In the genomic region with DNA sequence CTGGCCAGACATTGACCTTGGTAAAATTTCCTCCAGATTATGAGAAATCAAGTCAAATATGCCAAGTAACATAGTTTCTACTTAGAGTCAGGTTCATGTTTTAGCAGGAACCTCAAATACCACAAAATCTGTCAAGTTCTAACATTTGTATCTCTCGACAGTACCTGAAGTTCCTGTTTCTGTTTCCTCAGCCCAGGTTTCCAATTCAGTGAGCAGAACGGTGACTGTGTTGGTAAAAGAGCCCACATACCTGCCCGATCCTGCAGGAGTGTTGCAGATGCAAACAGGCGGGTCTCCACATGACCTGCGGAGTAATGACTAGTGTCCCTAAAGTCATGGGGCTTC, we compare ENCODE assay signal across 10 cellular contexts. TPM values are rescaled to one million over a fixed set of nuclear protein-coding genes. Genes with fewer than 3 reads are reported as not detected.
DNase-seq lines count a peak whose midpoint lies in the region; ATAC-seq and TF ChIP-seq lines count a peak whose summit lies in the region.
"Had no signal": no experiment of that assay in that cellular context is flagged by ENCODE, and none has a peak within 500 bp of the region (broad histone marks: within the 10 kb centered on the region; RNA-seq: fewer than 3 reads in every experiment).

No MANE protein-coding gene starts in this region.

- H3K27me3 Mint-ChIP-seq in T-helper 17 cell (no peaks in the 10 kb centered on the region), GM23338 (ENCODE audit: insufficient read depth, low read depth, poor library complexity) (peaks cover 3% of the 10 kb centered on the region)

- H2AFZ ChIP-seq in GM23338: no peak overlapping the region

- H3F3A ChIP-seq in GM23338 (replicated peaks; ENCODE audit: low read depth): no peaks in the 10 kb centered on the region

- H3K4me3 Mint-ChIP-seq in T-helper 17 cell (peak overlapping the region; percentile 81), GM23338 (no peak overlapping the region)

- H3K4me2 ChIP-seq in GM23338: no peak overlapping the region

- H3K79me2 ChIP-seq in GM23338 (replicated peaks; ENCODE audit: insufficient read depth): no peaks in the 10 kb centered on the region

- ATAC-seq in GM19351 (IDR thresholded peaks at IDR 0.05; ENCODE audit: unreplicated experiment): peak; percentile 93
- ATAC-seq in HG03060 (IDR thresholded peaks at IDR 0.05; ENCODE audit: low read depth, unreplicated experiment): peak; percentile 90
- ATAC-seq in T-helper 17 cell: peak; percentile 83
- ATAC-seq in GM23338: no peak

- no peaks in the 10 kb centered on the region for H3K9me2 ChIP-seq in GM23338 (ENCODE audit: insufficient read depth)

- H3K4me1 Mint-ChIP-seq in T-helper 17 cell: peaks cover 22% of the 10 kb centered on the region
- H3K4me1 Mint-ChIP-seq in GM23338: peaks cover 11% of the 10 kb centered on the region

- peak; percentile 68 for DNase-seq in GM12865 (ENCODE audit: low read depth)
- no peak for DNase-seq in T-helper 17 cell
- no peak for DNase-seq in NCI-H146 treated with DMSO at 0.1 percent for 48 hours (lab: John Stamatoyannopoulos, UW; ENCODE audit: unreplicated experiment)
- no peak for DNase-seq in GM23338 (ENCODE audit: low spot score)
- no peak for DNase-seq in NCI-H1092 (lab: John Stamatoyannopoulos, UW)
- DNase-seq in kidney glomerular epithelial cell (lab: John Stamatoyannopoulos, UW): no peak
- DNase-seq: brain microvascular endothelial cell, SW 1271 had no signal

- TF ChIP-seq CTCF in GM12865 (IDR thresholded peaks at IDR 0.05; ENCODE audit: insufficient read depth, low read depth, low read length, missing control alignments) (no peak), GM23338 (conservative IDR thresholded peaks at IDR 0.05; ENCODE audit: low read depth in 2 of 2) (no peak)

- no peak overlapping the region for H3K27ac ChIP-seq in GM23338 (ENCODE audit: low read depth)
- H3K27ac ChIP-seq: brain microvascular endothelial cell had no signal

- H3K36me3 Mint-ChIP-seq in T-helper 17 cell (ENCODE audit: low read depth) (peaks cover 6% of the 10 kb centered on the region), GM23338 (ENCODE audit: low read depth) (no peaks in the 10 kb centered on the region; the same call in 1 of the 3 replicates)

- H3K27ac Mint-ChIP-seq in T-helper 17 cell: peak overlapping the region; percentile 65
- H3K27ac Mint-ChIP-seq in GM23338: no peak overlapping the region

- no peaks in the 10 kb centered on the region for H3K4me1 ChIP-seq in GM23338 (ENCODE audit: insufficient read depth)

- H3K4me3 ChIP-seq in GM12865 (ENCODE audit: low read depth, low read length) (no peak overlapping the region), GM23338 (no peak overlapping the region)

- no peaks in the 10 kb centered on the region for H3K27me3 ChIP-seq in GM23338 (ENCODE audit: insufficient read depth)
- H3K27me3 ChIP-seq: brain microvascular endothelial cell had no signal

- H3K36me3 ChIP-seq in GM23338 (ENCODE audit: insufficient read depth): no peaks in the 10 kb centered on the region
- H3K36me3 ChIP-seq: brain microvascular endothelial cell had no signal

- H3K9me3 ChIP-seq in T-helper 17 cell (ENCODE audit: control insufficient read depth, low read length, poor library complexity, severe bottlenecking): no peaks in the 10 kb centered on the region

- no peaks in the 10 kb centered on the region for H3K9me3 Mint-ChIP-seq in GM23338

- H4K20me1 ChIP-seq in GM23338 (replicated peaks; ENCODE audit: insufficient read depth): 0 out of 2 replicates have a peak, but pooled peaks cover 3% of the 10 kb centered on the region

TF ChIP-seq in GM23338, 12 proteins besides CTCF, POLR2A, EP300 and RAD21 (continues in another document):
- TF ChIP-seq ZNF462 (CRISPR knock-in tag; IDR thresholded peaks at IDR 0.05): no peak
- no peak for TF ChIP-seq EZH2 (IDR thresholded peaks at IDR 0.05; ENCODE audit: low read depth, unreplicated experiment)
- no peak for TF ChIP-seq EZH2phosphoT487 (IDR thresholded peaks at IDR 0.05; ENCODE audit: unreplicated experiment)
- TF ChIP-seq POLR2AphosphoS5 (IDR thresholded peaks at IDR 0.05; ENCODE audit: low read depth): no peak
- TF ChIP-seq ZNF331 (CRISPR knock-in tag; IDR thresholded peaks at IDR 0.05; ENCODE audit: low read depth): no peak
- no peak for TF ChIP-seq STAT1 (IDR thresholded peaks at IDR 0.05; ENCODE audit: unreplicated experiment)
- TF ChIP-seq JUNB (IDR thresholded peaks at IDR 0.05; ENCODE audit: unreplicated experiment): no peak
- TF ChIP-seq ETS1 (IDR thresholded peaks at IDR 0.05): no peak
- TF ChIP-seq ZNF114 (CRISPR knock-in tag; IDR thresholded peaks at IDR 0.05): no peak
- TF ChIP-seq NANOG (IDR thresholded peaks at IDR 0.05; ENCODE audit: borderline replicate concordance): no peak

RNA-seq across cellular contexts. Expression of gene LGALS8, which starts 57.9 kb away (rescaled TPM):
- 100 to 1,000 TPM; 161 to 173 TPM for total RNA-seq in T-helper 17 cell
- 11.5 and 20.2 TPM in 2 replicates for total RNA-seq in GM23338 (2014; rRNA removed; shearing (Covaris generic))
- polyA plus RNA-seq in GM23338 (2016; fragmentation: Nextera tagmentation; extraction: Ambion mirVana): 10.1 and 10.5 TPM in 2 replicates
